Comparison of ENCODE assay signal across 18 cellular contexts in the genomic region with DNA sequence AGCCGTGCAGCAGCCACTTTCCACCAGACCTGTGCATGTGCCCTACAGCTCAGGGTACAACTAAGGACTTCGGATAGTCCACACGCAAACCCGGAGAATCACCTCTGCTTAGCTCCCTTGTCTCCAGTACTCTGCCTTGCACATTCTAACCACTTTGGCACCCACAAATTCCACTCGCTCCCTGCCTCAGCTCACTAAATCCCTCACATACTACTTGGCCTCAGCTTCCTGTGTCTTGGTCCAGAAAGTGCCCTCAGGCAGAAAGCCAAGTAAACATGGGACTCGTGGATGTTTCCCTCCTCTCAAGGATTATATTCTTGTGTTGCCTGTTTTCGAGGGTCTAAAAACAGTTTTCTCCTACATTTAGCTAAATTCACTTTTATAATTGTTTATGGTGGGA.
DNase-seq lines count a peak whose midpoint lies in the region; ATAC-seq and TF ChIP-seq lines count a peak whose summit lies in the region.
"Had no signal": no experiment of that assay in that cellular context is flagged by ENCODE, and none has a peak within 500 bp of the region (broad histone marks: within the 10 kb centered on the region; RNA-seq: fewer than 3 reads in every experiment).

No MANE protein-coding gene starts in this region.

- H3K23ac ChIP-seq in trophoblast cell (ENCODE audit: low read length) = no peak overlapping the region

- H2AK5ac ChIP-seq in trophoblast cell (ENCODE audit: low read length) = no peak overlapping the region

- no peaks in the 10 kb centered on the region for H3K79me1 ChIP-seq in trophoblast cell (ENCODE audit: low read length)

- no peak overlapping the region for H3K14ac ChIP-seq in trophoblast cell (ENCODE audit: low read length)

- intact Hi-C loops in tibial artery (cut with DNase I; ENCODE audit: low total_unique reads) = no loop called here

- no peak overlapping the region for H4K12ac ChIP-seq in trophoblast cell (ENCODE audit: low read depth, low read length)

- H3K9me3 ChIP-seq in tibial artery = no peaks in the 10 kb centered on the region
- no peaks in the 10 kb centered on the region for H3K9me3 ChIP-seq in trophoblast cell (ENCODE audit: insufficient read depth, low read depth, low read length)

- DNase-seq in activated naive CD4-positive, alpha-beta T cell treated with anti-CD3 and anti-CD28 coated beads, Interleukin-2, amount 50 U/mL, for 72 hours (ENCODE audit: low spot score in 2 of 2) = no peak
- DNase-seq in cerebellar cortex (ENCODE audit: low spot score) (peak; percentile 31), kidney tubule cell (ENCODE audit: low spot score) (peak; percentile 4), tibial artery (no peak), NCI-H345 treated with DMSO at 0.1 percent for 48 hours (lab: John Stamatoyannopoulos, UW; ENCODE audit: unreplicated experiment) (no peak), trophoblast cell (no peak)
- DNase-seq: 8988T, KG1, NCI-H1092 treated with DMSO at 0.1 percent for 48 hours, NCI-H1694 treated with DMSO at 0.1 percent for 48 hours, NCI-H446, NCI-H748 treated with DMSO at 0.1 percent for 48 hours, PC-9 had no signal

- no peak overlapping the region for H3K4me3 ChIP-seq in tibial artery
- no peak overlapping the region for H3K4me3 ChIP-seq in trophoblast cell (ENCODE audit: low read depth, low read length)
- H3K4me3 ChIP-seq: BLaER1 treated with 17β-estradiol and CSF1 and Interleukin-3, amounts not matched to agents 10 nM and 100 nM; PC-9 had no signal

- no peak overlapping the region for H3K4me3 Mint-ChIP-seq in activated naive CD4-positive, alpha-beta T cell treated with anti-CD3 and anti-CD28 coated beads, Interleukin-2, amount 50 U/mL, for 24 hours

- H3K9ac ChIP-seq in trophoblast cell (ENCODE audit: low read length) = no peak overlapping the region
- H3K9ac ChIP-seq: BLaER1 treated with 17β-estradiol and CSF1 and Interleukin-3, amounts not matched to agents 10 nM and 100 nM had no signal

- no peak overlapping the region for H3K4ac ChIP-seq in trophoblast cell (ENCODE audit: low read depth, low read length)

- H3K27ac ChIP-seq in tibial artery = no peak overlapping the region
- no peak overlapping the region for H3K27ac ChIP-seq in trophoblast cell (ENCODE audit: low read depth, low read length)
- H3K27ac ChIP-seq: BLaER1 treated with 17β-estradiol and CSF1 and Interleukin-3, amounts not matched to agents 10 nM and 100 nM; HL-60; PC-9 had no signal

- WGBS in trophoblast cell (ENCODE audit: extremely low coverage, insufficient coverage, insufficient read length) = no CpG with 5 or more reads among the region's 7 CpGs

- H4K8ac ChIP-seq in trophoblast cell (ENCODE audit: low read depth, low read length) = no peak overlapping the region

- H2BK120ac ChIP-seq in trophoblast cell (ENCODE audit: insufficient read depth, low read length, poor library complexity) = no peak overlapping the region

- H3K18ac ChIP-seq in trophoblast cell (ENCODE audit: low read length) = no peak overlapping the region

- no peak overlapping the region for H2AFZ ChIP-seq in trophoblast cell (ENCODE audit: insufficient read depth, low read length, poor library complexity)
- H2AFZ ChIP-seq: PC-9 had no signal

- H3K79me2 ChIP-seq in trophoblast cell (ENCODE audit: control insufficient read depth, insufficient read depth, low read length, poor library complexity) = no peaks in the 10 kb centered on the region

- H3K27ac Mint-ChIP-seq in activated naive CD4-positive, alpha-beta T cell treated with anti-CD3 and anti-CD28 coated beads, Interleukin-2, amount 50 U/mL, for 24 hours = peak overlapping the region; percentile 1
- H3K27ac Mint-ChIP-seq in activated naive CD4-positive, alpha-beta T cell treated with anti-CD3 and anti-CD28 coated beads, Interleukin-2, amount 50 U/mL, for 72 hours = no peak overlapping the region

- H3K36me3 ChIP-seq in tibial artery (peaks cover under 1 to 33% (median 16%) of the 10 kb centered on the region in 3 donors), trophoblast cell (ENCODE audit: control insufficient read depth in 1 of 2, insufficient read depth in 2 of 2, low read length in 2 of 2) (peaks cover 3 to 6% of the 10 kb centered on the region in 2 experiments)

- no peak overlapping the region for H4K91ac ChIP-seq in trophoblast cell (ENCODE audit: low read depth, low read length)

- H3K27me3 ChIP-seq in tibial artery = no peaks in the 10 kb centered on the region
- H3K27me3 ChIP-seq in trophoblast cell (ENCODE audit: insufficient read depth, low read length) = no peaks in the 10 kb centered on the region
- H3K27me3 ChIP-seq: BLaER1 treated with 17β-estradiol and CSF1 and Interleukin-3, amounts not matched to agents 10 nM and 100 nM had no signal

- H3K4me2 ChIP-seq in trophoblast cell (ENCODE audit: low read length) = no peak overlapping the region
- H3K4me2 ChIP-seq: PC-9 had no signal

- no peak for TF ChIP-seq CTCF in tibial artery (IDR thresholded peaks at IDR 0.05)

- no peak overlapping the region for H2BK12ac ChIP-seq in trophoblast cell (ENCODE audit: low read length)

- H2BK5ac ChIP-seq in trophoblast cell (ENCODE audit: low read depth, low read length, poor library complexity) = no peak overlapping the region

- peaks cover 16% of the 10 kb centered on the region for H3K4me1 Mint-ChIP-seq in activated naive CD4-positive, alpha-beta T cell treated with anti-CD3 and anti-CD28 coated beads, Interleukin-2, amount 50 U/mL, for 24 hours

- ATAC-seq in activated naive CD4-positive, alpha-beta T cell treated with anti-CD3 and anti-CD28 coated beads, Interleukin-2, amount 50 U/mL, for 72 hours = no peak
- ATAC-seq in HG02981 (IDR thresholded peaks at IDR 0.05; ENCODE audit: unreplicated experiment) = no peak
- ATAC-seq: Right ventricle myocardium inferior had no signal

- peaks cover 22% of the 10 kb centered on the region for H3K36me3 Mint-ChIP-seq in activated naive CD4-positive, alpha-beta T cell treated with anti-CD3 and anti-CD28 coated beads, Interleukin-2, amount 50 U/mL, for 24 hours
- H3K36me3 Mint-ChIP-seq in activated naive CD4-positive, alpha-beta T cell treated with anti-CD3 and anti-CD28 coated beads, Interleukin-2, amount 50 U/mL, for 72 hours = peaks cover 0 to 10% of the 10 kb centered on the region in 2 donors

- no peaks in the 10 kb centered on the region for H3K9me3 Mint-ChIP-seq in activated naive CD4-positive, alpha-beta T cell treated with anti-CD3 and anti-CD28 coated beads, Interleukin-2, amount 50 U/mL, for 24 hours
- no peaks in the 10 kb centered on the region for H3K9me3 Mint-ChIP-seq in activated naive CD4-positive, alpha-beta T cell treated with anti-CD3 and anti-CD28 coated beads, Interleukin-2, amount 50 U/mL, for 72 hours

- H3K27me3 Mint-ChIP-seq in activated naive CD4-positive, alpha-beta T cell treated with anti-CD3 and anti-CD28 coated beads, Interleukin-2, amount 50 U/mL, for 24 hours = no peaks in the 10 kb centered on the region

- no peaks in the 10 kb centered on the region for H3K4me1 ChIP-seq in tibial artery
- peaks cover 3 to 4% of the 10 kb centered on the region in 2 experiments for H3K4me1 ChIP-seq in trophoblast cell (ENCODE audit: control insufficient read depth in 1 of 2, insufficient read depth in 2 of 2, low read length in 2 of 2)

Comparison
In these comparisons a context has a peak if more than half of its experiments do, and no peak if none do; other contexts are left out.
1. DNase-seq: peak in cerebellar cortex (single experiment) and kidney tubule cell (single experiment); none in activated naive CD4-positive, alpha-beta T cell treated with anti-CD3 and anti-CD28 coated beads, Interleukin-2, amount 50 U/mL, for 72 hours (0 of 2), tibial artery (0 of 2), NCI-H345 treated with DMSO at 0.1 percent for 48 hours (single experiment) and trophoblast cell (0 of 2).